Comparison of ENCODE assay signal across 38 cellular contexts in the genomic region with DNA sequence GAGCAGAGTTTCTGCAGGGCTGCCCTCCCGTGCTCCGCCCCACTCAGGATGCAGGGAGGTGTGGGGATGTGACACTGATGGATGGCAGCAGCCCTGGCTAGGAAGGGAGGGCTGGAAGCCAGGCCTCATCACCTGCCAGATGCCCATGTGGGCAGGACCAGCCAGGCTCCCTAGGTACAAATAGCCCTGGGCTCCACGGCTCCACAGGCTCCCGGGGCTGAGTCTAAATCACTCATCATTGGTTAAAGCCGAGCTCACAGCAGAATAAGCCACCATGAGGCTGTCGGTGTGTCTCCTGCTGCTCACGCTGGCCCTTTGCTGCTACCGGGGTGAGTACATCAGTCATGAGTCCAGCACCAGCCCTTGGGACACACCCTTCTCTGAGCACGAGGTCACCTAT. TPM values are rescaled to one million over a fixed set of nuclear protein-coding genes. Genes with fewer than 3 reads are reported as not detected.
"Had no signal": no experiment of that assay in that cellular context is flagged by ENCODE, and none has a peak within 500 bp of the region (broad histone marks: within the 10 kb centered on the region; RNA-seq: fewer than 3 reads in every experiment).

A gene with protein sequence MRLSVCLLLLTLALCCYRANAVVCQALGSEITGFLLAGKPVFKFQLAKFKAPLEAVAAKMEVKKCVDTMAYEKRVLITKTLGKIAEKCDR (plus strand): TSS at position 206 of the 400 bp plus-strand sequence. CDS start 69 bp downstream, at position 275.

- H3K27ac Mint-ChIP-seq: activated B cell treated with CpG ODN at 0.5 μM for 24 hours; activated CD4-positive, alpha-beta memory T cell treated with anti-CD3 and anti-CD28 coated beads for 36 hours; activated naive CD4-positive, alpha-beta T cell treated with anti-CD3 and anti-CD28 coated beads for 36 hours; activated naive CD4-positive, alpha-beta T cell treated with anti-CD3 and anti-CD28 coated beads, Interleukin-2, amount 50 U/mL, for 72 hours; activated T-helper 1 cell treated with anti-CD3 and anti-CD28 coated beads, Interleukin-12 subunit alpha, Interleukin-12 subunit beta, Interleukin-2, Interleukin-4 antibody, amounts not matched to agents 30 ng/mL and 10 ng/mL and 1 ng/mL, durations not matched to agents 14 hours and 24 hours and 36 hours had no signal

- H3K9me3 ChIP-seq: adrenal gland, body of pancreas, breast epithelium, Peyer's patch had no signal

- H3K4me3 Mint-ChIP-seq: activated B cell treated with CpG ODN at 0.5 μM for 24 hours; activated CD4-positive, alpha-beta memory T cell treated with anti-CD3 and anti-CD28 coated beads for 36 hours; activated naive CD4-positive, alpha-beta T cell treated with anti-CD3 and anti-CD28 coated beads for 36 hours; activated T-cell treated with anti-CD3 and anti-CD28 coated beads, Interleukin-2, amount 50 U/mL, for 4 hours; activated T-helper 1 cell treated with anti-CD3 and anti-CD28 coated beads, Interleukin-12 subunit alpha, Interleukin-12 subunit beta, Interleukin-2, Interleukin-4 antibody, amounts not matched to agents 30 ng/mL and 10 ng/mL and 1 ng/mL, durations not matched to agents 14 hours and 24 hours and 36 hours; T-cell had no signal

- DNase-seq: activated B cell treated with CpG ODN at 0.5 μM for 24 hours; activated CD4-positive, alpha-beta memory T cell treated with anti-CD3 and anti-CD28 coated beads for 36 hours; activated CD4-positive, alpha-beta T cell treated with anti-CD3 and anti-CD28 coated beads for 4 hours; activated CD4-positive, alpha-beta T cell treated with anti-CD3 and anti-CD28 coated beads, Interleukin-2, amount 50 U/mL, for 1 hour; activated CD4-positive, CD25-positive, alpha-beta regulatory T cell treated with anti-CD3 and anti-CD28 coated beads, Interleukin-2, amount 50 U/mL, for 72 hours; activated CD8-positive, alpha-beta memory T cell treated with anti-CD3 and anti-CD28 coated beads, Interleukin-2, amount 50 U/mL, for 4 hours; activated gamma-delta T cell treated with Interleukin-2 at 50 U/mL for 16 hours; activated naive CD4-positive, alpha-beta T cell treated with anti-CD3 and anti-CD28 coated beads for 36 hours; activated T-cell treated with anti-CD3 and anti-CD28 coated beads for 4 hours; activated T-cell treated with anti-CD3 and anti-CD28 coated beads, Interleukin-2, amount 50 U/mL, for 4 hours; adrenal gland; body of pancreas; caudate nucleus; cerebellar nuclear complex; MM.1S; MV-4-11; NCI-H1092; NCI-H1694 treated with DMSO at 0.1 percent for 48 hours; NCI-H2029; NCI-H446; NCI-H510A treated with DMSO at 0.1 percent for 48 hours; NCI-H526 treated with DMSO at 0.1 percent for 48 hours; NCI-H82; NK-92 treated with Interleukin-12 subunit alpha and Interleukin-12 subunit beta, amount 100 ng/mL, for 24 hours; PC-3; Peyer's patch; RPMI8226; SIG-M5; T-cell; T-helper 2 cell; T-helper 9 cell had no signal

- H3K4me1 Mint-ChIP-seq: activated B cell treated with CpG ODN at 0.5 μM for 24 hours, T-cell had no signal

- H3K36me3 Mint-ChIP-seq: activated CD4-positive, alpha-beta memory T cell treated with anti-CD3 and anti-CD28 coated beads for 36 hours had no signal

- ATAC-seq: activated naive CD4-positive, alpha-beta T cell treated with anti-CD3 and anti-CD28 coated beads, Interleukin-2, amount 50 U/mL, for 72 hours; activated T-cell treated with anti-CD3 and anti-CD28 coated beads, Interleukin-2, amount 50 U/mL, for 4 hours; body of pancreas; PC-3; SK-N-SH treated with all-trans-retinoic acid at 6 μM for 48 hours; T-cell had no signal

RNA-seq across cellular contexts. Expression of the gene that starts here (rescaled TPM):
- total RNA-seq: activated B cell treated with CpG ODN at 0.5 μM for 24 hours; activated CD4-positive, alpha-beta memory T cell treated with anti-CD3 and anti-CD28 coated beads for 36 hours; activated naive CD4-positive, alpha-beta T cell treated with anti-CD3 and anti-CD28 coated beads for 36 hours; activated naive CD4-positive, alpha-beta T cell treated with anti-CD3 and anti-CD28 coated beads, Interleukin-2, amount 50 U/mL, for 72 hours; activated T-cell treated with anti-CD3 and anti-CD28 coated beads, Interleukin-2, amount 50 U/mL, for 4 hours; activated T-helper 1 cell treated with anti-CD3 and anti-CD28 coated beads, Interleukin-12 subunit alpha, Interleukin-12 subunit beta, Interleukin-2, Interleukin-4 antibody, amounts not matched to agents 30 ng/mL and 10 ng/mL and 1 ng/mL, durations not matched to agents 14 hours and 24 hours and 36 hours; adrenal gland; astrocyte; body of pancreas; breast epithelium; LHCN-M2; PC-3; Peyer's patch; SK-MEL-5; T-cell had no signal
